10 cellular contexts compared by ENCODE assay signal in the genomic region with DNA sequence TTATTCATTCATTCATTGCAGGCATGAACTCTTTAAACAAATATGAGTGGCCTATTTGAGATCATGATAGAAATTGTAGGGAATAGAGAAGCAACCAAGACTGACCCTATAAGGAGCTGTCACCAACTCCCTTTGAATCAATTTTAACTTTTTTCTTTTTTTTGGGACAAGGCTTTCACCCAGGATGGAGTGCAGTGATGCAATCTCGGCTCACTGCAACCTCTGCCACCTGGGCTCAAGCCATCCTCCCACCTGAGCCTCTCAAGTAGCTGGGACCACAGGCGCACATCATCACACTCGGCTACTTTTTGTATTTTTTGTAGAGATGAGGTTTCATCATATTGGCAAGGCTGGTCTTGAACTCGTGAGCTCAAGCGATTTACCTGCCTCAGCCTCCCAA. TPM values are rescaled to one million over a fixed set of nuclear protein-coding genes. Genes with fewer than 3 reads are reported as not detected.
A peak's percentile ranks its signal among the peaks of the same experiment; 100 is the strongest.
DNase-seq lines count a peak whose midpoint lies in the region; ATAC-seq and TF ChIP-seq lines count a peak whose summit lies in the region.
"Had no signal": no experiment of that assay in that cellular context is flagged by ENCODE, and none has a peak within 500 bp of the region (broad histone marks: within the 10 kb centered on the region; RNA-seq: fewer than 3 reads in every experiment).

No MANE protein-coding gene starts in this region.

- 91% methylated on average over 5 of the region's 5 CpGs for whole genome bisulfite sequencing in GM23248 (ENCODE audit: low coverage in 1 of 2, low lambda C conversion rate in 2 of 2, missing lambda C conversion rate in 2 of 2), 2 experiments

- no peaks in the 10 kb centered on the region for H3K4me1 ChIP-seq in GM23248 (ENCODE audit: insufficient read depth)
- H3K4me1 ChIP-seq in skeletal muscle tissue (ENCODE audit: control insufficient read depth in 3 of 3, insufficient read depth in 3 of 3, low read length in 3 of 3), result peaks cover 0 to 14% (median 4%) of the 10 kb centered on the region in 3 donors

- H3K79me2 ChIP-seq in GM23248 (ENCODE audit: insufficient read depth), result no peaks in the 10 kb centered on the region

- H3F3A ChIP-seq in GM23248 (ENCODE audit: insufficient read depth), result no peaks in the 10 kb centered on the region

- H3K4me2 ChIP-seq in GM23248 (ENCODE audit: unreplicated experiment), result no peak overlapping the region

- in situ Hi-C loops in GM23248 (cut with MboI) (no loop called here), KBM-7 (cut with MboI; ENCODE audit: low pct_unique_long_range_greater_than_20kb, low sequenced_read_pairs) (no loop called here)

- no peaks in the 10 kb centered on the region for H3K9me2 ChIP-seq in GM23248 (ENCODE audit: insufficient read depth)

- no peak overlapping the region for H3K27ac ChIP-seq in GM23248
- no peak overlapping the region for H3K27ac ChIP-seq in SK-N-MC
- H3K27ac ChIP-seq in skeletal muscle tissue (ENCODE audit: low read depth, low read length), result no peak overlapping the region

- TF ChIP-seq CTCF in fibroblast of villous mesenchyme (IDR thresholded peaks at IDR 0.05; ENCODE audit: insufficient read depth, low read depth, low read length), result no peak

- no peaks in the 10 kb centered on the region for H4K20me1 ChIP-seq in GM23248 (ENCODE audit: insufficient read depth)

- intact Hi-C loops in Right ventricle myocardium superior (cut with DNase I), result no loop called here

- H3K4me3 ChIP-seq in GM23248, result no peak overlapping the region
- H3K4me3 ChIP-seq in SK-N-MC, result peak overlapping the region; percentile 81
- H3K4me3 ChIP-seq in fibroblast of villous mesenchyme (ENCODE audit: low read depth, low read length), result peak overlapping the region; percentile 80
- peak overlapping the region in 2 of 3 donors; percentile 69 to 79 for H3K4me3 ChIP-seq in skeletal muscle tissue (ENCODE audit: low read length in 3 of 3)

- no peak overlapping the region for H3K9ac ChIP-seq in GM23248
- no peak overlapping the region for H3K9ac ChIP-seq in SK-N-MC (ENCODE audit: insufficient read length)
- no peak overlapping the region for H3K9ac ChIP-seq in skeletal muscle tissue (ENCODE audit: low read depth in 1 of 3, low read length in 3 of 3)

- no peaks in the 10 kb centered on the region for H3K27me3 ChIP-seq in GM23248 (replicated peaks; ENCODE audit: insufficient read depth)
- no peaks in the 10 kb centered on the region for H3K27me3 ChIP-seq in skeletal muscle tissue (ENCODE audit: control insufficient read depth in 3 of 3, insufficient read depth in 3 of 3, low read length in 3 of 3)

- ATAC-seq in HG02852 (IDR thresholded peaks at IDR 0.05; ENCODE audit: unreplicated experiment) (no peak), Right ventricle myocardium superior (ENCODE audit: poor library complexity) (no peak)

- H2AFZ ChIP-seq in GM23248, result peak overlapping the region; percentile 87; the same call in 1 of the 2 replicates

- H3K36me3 ChIP-seq in GM23248 (ENCODE audit: low read depth) (no peaks in the 10 kb centered on the region), SK-N-MC (ENCODE audit: insufficient read depth, low read length) (peaks cover 4% of the 10 kb centered on the region; the same call in 1 of the 2 replicates), skeletal muscle tissue (ENCODE audit: control insufficient read depth in 3 of 3, insufficient read depth in 3 of 3, low read length in 3 of 3) (no peaks in the 10 kb centered on the region)

- no peaks in the 10 kb centered on the region for H3K9me3 ChIP-seq in GM23248 (ENCODE audit: low read depth)
- H3K9me3 ChIP-seq in SK-N-MC (ENCODE audit: low read depth, low read length), result no peaks in the 10 kb centered on the region
- H3K9me3 ChIP-seq in skeletal muscle tissue (ENCODE audit: control insufficient read depth in 3 of 3, low read length in 3 of 3), result no peaks in the 10 kb centered on the region

- DNase-seq in GM23248 (no peak), SK-N-MC (ENCODE audit: low read depth, low spot score) (no peak), fibroblast of villous mesenchyme (ENCODE audit: low read depth) (no peak), Right ventricle myocardium superior (no peak), KBM-7 (no peak), RKO (ENCODE audit: low spot score) (no peak)
- DNase-seq: NCI-H510A; stimulated activated CD4-positive, alpha-beta T cell treated with anti-CD3 and anti-CD28 coated beads, Interleukin-4, amount 100 ng/mL, for 4 hours had no signal

RNA-seq across cellular contexts. Expression of a gene that starts 17.1 kb away (rescaled TPM):
- total RNA-seq in GM23248 (2014; rRNA removed; shearing (Covaris generic)), result 91.4 and 122 TPM in 2 replicates
- 236 and 237 TPM in 2 replicates for polyA plus RNA-seq in GM23248 (2016; fragmentation: Nextera tagmentation; extraction: Ambion mirVana)
- total RNA-seq in fibroblast of villous mesenchyme, result 114 and 135 TPM in 2 replicates
- 258 TPM for total RNA-seq in skeletal muscle tissue
- total RNA-seq in Right ventricle myocardium superior, result 835 TPM
